Comparison of ENCODE assay signal across 17 cellular contexts in the genomic region with DNA sequence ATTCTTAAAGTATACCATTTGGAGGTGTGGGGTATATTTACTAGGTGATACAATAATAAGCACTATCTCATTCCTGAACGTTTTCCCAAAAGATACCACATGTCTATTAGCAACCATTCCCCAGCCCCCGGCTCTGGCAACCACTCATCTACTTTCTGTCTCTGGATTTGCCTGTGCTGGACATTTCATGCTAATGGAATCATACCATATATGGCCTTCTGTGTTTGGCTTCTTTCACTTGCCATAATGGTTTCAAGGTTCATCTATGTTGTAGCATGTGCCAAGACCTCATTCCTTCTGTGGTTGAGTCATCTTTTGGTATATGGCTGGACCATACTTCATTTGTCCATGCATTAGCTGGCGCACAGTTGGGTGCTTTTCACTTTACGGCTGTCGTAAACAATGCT. TPM values are rescaled to one million over a fixed set of nuclear protein-coding genes. Genes with fewer than 3 reads are reported as not detected.
A peak's percentile ranks its signal among the peaks of the same experiment; 100 is the strongest.
DNase-seq lines count a peak whose midpoint lies in the region; FAIRE-seq and TF ChIP-seq lines count a peak whose summit lies in the region.
"Had no signal": no experiment of that assay in that cellular context is flagged by ENCODE, and none has a peak within 500 bp of the region (broad histone marks: within the 10 kb centered on the region; RNA-seq: fewer than 3 reads in every experiment).

No MANE protein-coding gene starts in this region.

- DNase-seq in AG08395 (ENCODE audit: low spot score) = peak; percentile 57
- DNase-seq in HFFc6 = peak; percentile 94
- DNase-seq in astrocyte (ENCODE audit: low read depth) = peak; percentile 96
- peak; percentile 81 to 94 for DNase-seq in foreskin fibroblast
- no peak for DNase-seq in NCI-H1092 (lab: John Stamatoyannopoulos, UW)
- no peak for DNase-seq in activated gamma-delta T cell treated with Interleukin-2 at 50 U/mL for 16 hours
- DNase-seq in H7 = no peak
- DNase-seq in MM.1S = no peak
- DNase-seq: activated CD4-positive, alpha-beta T cell treated with anti-CD3 and anti-CD28 coated beads, Interleukin-2, amount 50 U/mL, for 48 hours; activated T-cell treated with anti-CD3 and anti-CD28 coated beads, Interleukin-2, amount 50 U/mL, for 72 hours; NCI-H1436; stimulated activated CD4-positive, alpha-beta T cell treated with anti-CD3 and anti-CD28 coated beads, Interleukin-4, amount 100 ng/mL, for 24 hours; tibial artery had no signal

- H3K9me3 ChIP-seq in astrocyte (ENCODE audit: insufficient read depth, low read depth, low read length) = peaks cover 3% of the 10 kb centered on the region
- H3K9me3 ChIP-seq in MM.1S (replicated peaks; ENCODE audit: insufficient read depth, low read length) = no peaks in the 10 kb centered on the region
- H3K9me3 ChIP-seq: gastroesophageal sphincter, tibial artery had no signal

- H3K27ac Mint-ChIP-seq in HFFc6 (peak overlapping the region; percentile 66), astrocyte (ENCODE audit: unreplicated experiment) (no peak overlapping the region)
- H3K27ac Mint-ChIP-seq: activated T-cell treated with anti-CD3 and anti-CD28 coated beads, Interleukin-2, amount 50 U/mL, for 72 hours; B cell had no signal

- no peak overlapping the region for H3K27ac ChIP-seq in astrocyte (ENCODE audit: low read depth, low read length)
- H3K27ac ChIP-seq in MM.1S (ENCODE audit: low read length) = no peak overlapping the region
- H3K27ac ChIP-seq: gastroesophageal sphincter, SK-N-MC, tibial artery had no signal

- H3F3A ChIP-seq in MM.1S (ENCODE audit: insufficient read depth, low read length) = no peaks in the 10 kb centered on the region

- no peak overlapping the region for H3K4me3 Mint-ChIP-seq in HFFc6
- H3K4me3 Mint-ChIP-seq in astrocyte (ENCODE audit: unreplicated experiment) = no peak overlapping the region
- H3K4me3 Mint-ChIP-seq: activated T-cell treated with anti-CD3 and anti-CD28 coated beads, Interleukin-2, amount 50 U/mL, for 72 hours; B cell had no signal

- H3K4me2 ChIP-seq in astrocyte (ENCODE audit: low read length) (no peak overlapping the region), MM.1S (ENCODE audit: low read depth, low read length) (no peak overlapping the region)

- peaks cover 5% of the 10 kb centered on the region for H3K36me3 Mint-ChIP-seq in HFFc6 (ENCODE audit: low read depth)
- peaks cover 23% of the 10 kb centered on the region for H3K36me3 Mint-ChIP-seq in astrocyte (ENCODE audit: low read depth, unreplicated experiment)

- no peaks in the 10 kb centered on the region for H3K9me2 ChIP-seq in MM.1S (replicated peaks; ENCODE audit: insufficient read depth, low read length)

- no peak for TF ChIP-seq CTCF in HFFc6 (IDR thresholded peaks at IDR 0.05)
- TF ChIP-seq CTCF in astrocyte (IDR thresholded peaks at IDR 0.05; ENCODE audit: insufficient read depth, low read depth, low read length) = no peak
- TF ChIP-seq CTCF in foreskin fibroblast (IDR thresholded peaks at IDR 0.05; ENCODE audit: low read depth, low read length) = no peak
- no peak for TF ChIP-seq CTCF in MM.1S (IDR thresholded peaks at IDR 0.05; ENCODE audit: low read length)

- H3K79me2 ChIP-seq in astrocyte (ENCODE audit: insufficient read depth, low read length) (no peaks in the 10 kb centered on the region), MM.1S (ENCODE audit: low read length) (no peaks in the 10 kb centered on the region)

- no peaks in the 10 kb centered on the region for H3K9me3 Mint-ChIP-seq in HFFc6
- peaks cover 3% of the 10 kb centered on the region for H3K9me3 Mint-ChIP-seq in astrocyte (ENCODE audit: unreplicated experiment)
- H3K9me3 Mint-ChIP-seq: activated T-cell treated with anti-CD3 and anti-CD28 coated beads, Interleukin-2, amount 50 U/mL, for 72 hours had no signal

- peak; percentile 74 for FAIRE-seq in astrocyte (lab: Jason Lieb, UNC)
- FAIRE-seq: H1 had no signal

- H3K4me1 Mint-ChIP-seq in HFFc6 (ENCODE audit: low read depth) (peaks cover 34% of the 10 kb centered on the region), astrocyte (ENCODE audit: low read depth, unreplicated experiment) (peaks cover 18% of the 10 kb centered on the region)

- H2AFZ ChIP-seq in astrocyte (ENCODE audit: low read depth, low read length) = no peak overlapping the region
- no peak overlapping the region for H2AFZ ChIP-seq in MM.1S (ENCODE audit: low read length)

- H3K27me3 ChIP-seq in astrocyte (ENCODE audit: insufficient read depth, low read length) (no peaks in the 10 kb centered on the region), H7 (ENCODE audit: control insufficient read depth, insufficient read depth, low read length) (no peaks in the 10 kb centered on the region), MM.1S (replicated peaks; ENCODE audit: insufficient read depth, low read length) (no peaks in the 10 kb centered on the region)
- H3K27me3 ChIP-seq: gastroesophageal sphincter, tibial artery had no signal

- H3K9ac ChIP-seq in astrocyte (ENCODE audit: low read length) (no peak overlapping the region), MM.1S (ENCODE audit: low read length) (no peak overlapping the region)

- H3K4me3 ChIP-seq in astrocyte (ENCODE audit: insufficient read depth, low read depth, low read length) (no peak overlapping the region), foreskin fibroblast (ENCODE audit: low read depth in 1 of 2, low read length in 2 of 2) (no peak overlapping the region), H7 (ENCODE audit: insufficient read depth, low read depth, low read length) (no peak overlapping the region), MM.1S (ENCODE audit: low read length) (no peak overlapping the region)
- H3K4me3 ChIP-seq: gastroesophageal sphincter, SK-N-MC, tibial artery had no signal

- H4K20me1 ChIP-seq in astrocyte (ENCODE audit: insufficient read depth, low read length) (no peaks in the 10 kb centered on the region), MM.1S (ENCODE audit: insufficient read depth, low read length) (no peaks in the 10 kb centered on the region)

- H3K4me1 ChIP-seq in astrocyte (ENCODE audit: insufficient read depth, low read length) (peaks cover 18% of the 10 kb centered on the region), MM.1S (ENCODE audit: low read length) (no peaks in the 10 kb centered on the region)

- no peaks in the 10 kb centered on the region for H3K27me3 Mint-ChIP-seq in HFFc6 (ENCODE audit: insufficient read depth)
- H3K27me3 Mint-ChIP-seq in astrocyte (ENCODE audit: low read depth, unreplicated experiment) = no peaks in the 10 kb centered on the region
- H3K27me3 Mint-ChIP-seq: B cell had no signal

- H3K36me3 ChIP-seq in astrocyte (ENCODE audit: insufficient read depth, low read length) (no peaks in the 10 kb centered on the region), H7 (replicated peaks; ENCODE audit: control insufficient read depth, insufficient read depth, low read length) (no peaks in the 10 kb centered on the region; the same call in 1 of the 2 replicates), MM.1S (replicated peaks; ENCODE audit: insufficient read depth, low read length) (no peaks in the 10 kb centered on the region)

RNA-seq across cellular contexts. Expression of a gene that starts 39.7 kb away (rescaled TPM):
- 10 to 100 TPM; 19.8 to 23.5 (median 21.7) TPM for total RNA-seq in HFFc6 (2021; fragmentation: NEBNext Ultra II Directional; extraction: Animal tissue kit (Norgen Biotek cat#: 25700))
- 13.2 and 16.7 TPM in 2 replicates for total RNA-seq in astrocyte
- 17.6 and 19.3 TPM in 2 replicates for total RNA-seq in H7 (2014; rRNA removed; shearing (Covaris generic))

Comparison
In these comparisons a context has a peak if more than half of its experiments do, and no peak if none do; other contexts are left out.
1. DNase-seq: peak in AG08395 (single experiment), HFFc6 (single experiment), astrocyte (single experiment) and foreskin fibroblast (2 of 2); none in NCI-H1092 (single experiment), activated gamma-delta T cell treated with Interleukin-2 at 50 U/mL for 16 hours (single experiment), H7 (single experiment) and MM.1S (single experiment).